Comparison of ENCODE assay signal across 2 cellular contexts in genomic region chr4:5066968-5067367, GRCh38. TPM values are rescaled to one million over a fixed set of nuclear protein-coding genes. Genes with fewer than 3 reads are reported as not detected.
"Had no signal": no experiment of that assay in that cellular context is flagged by ENCODE, and none has a peak within 500 bp of the region (broad histone marks: within the 10 kb centered on the region; RNA-seq: fewer than 3 reads in every experiment).

No MANE protein-coding gene starts in this region.

RNA-seq across cellular contexts. Expression of gene CYTL1, which starts 47.7 kb away (rescaled TPM):
- total RNA-seq: PC-3, Right ventricle myocardium superior had no signal
